8 cellular contexts compared by ENCODE assay signal in the genomic region with DNA sequence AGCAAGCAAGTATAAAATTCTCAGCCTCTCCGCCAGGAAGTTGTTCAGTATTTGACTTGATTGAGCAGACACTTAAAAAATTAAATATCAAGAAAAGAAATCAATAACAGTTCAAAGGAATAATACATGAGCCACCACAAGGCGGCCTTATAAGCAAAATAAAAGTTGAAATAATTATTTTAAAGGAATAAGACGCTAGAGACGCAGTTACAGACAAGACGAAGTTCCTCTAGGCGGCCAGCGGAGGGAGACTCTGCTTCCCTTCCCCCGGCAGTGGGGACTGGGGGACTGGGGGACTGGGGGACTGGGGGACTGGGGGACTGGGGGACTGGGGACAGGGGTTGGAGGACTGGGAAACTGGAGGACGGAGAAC. TPM values are rescaled to one million over a fixed set of nuclear protein-coding genes. Genes with fewer than 3 reads are reported as not detected.
A peak's percentile ranks its signal among the peaks of the same experiment; 100 is the strongest.
DNase-seq lines count a peak whose midpoint lies in the region; ATAC-seq and TF ChIP-seq lines count a peak whose summit lies in the region.

No MANE protein-coding gene starts in this region.

- H3K27me3 Mint-ChIP-seq in HFFc6 (ENCODE audit: insufficient read depth), result peaks cover 2% of the 10 kb centered on the region; the same call in 1 of the 2 replicates

- peaks cover 31% of the 10 kb centered on the region for H3K9me3 Mint-ChIP-seq in HFFc6

- no peak overlapping the region for H3K27ac ChIP-seq in iPS-18a (ENCODE audit: low read length)
- no peak overlapping the region for H3K27ac ChIP-seq in smooth muscle cell (ENCODE audit: low read depth)

- no peaks in the 10 kb centered on the region for H3K4me1 Mint-ChIP-seq in HFFc6 (ENCODE audit: low read depth)

- no peak overlapping the region for H3K27ac Mint-ChIP-seq in HFFc6

- H3K9ac ChIP-seq in iPS-18a (ENCODE audit: low read length) (no peak overlapping the region), smooth muscle cell (ENCODE audit: low read depth) (no peak overlapping the region)

- H3K4me3 Mint-ChIP-seq in HFFc6, result no peak overlapping the region

- peak overlapping the region; percentile 96 for H2AFZ ChIP-seq in smooth muscle cell (ENCODE audit: low read depth)

- TF ChIP-seq CTCF in astrocyte of the spinal cord (IDR thresholded peaks at IDR 0.05; ENCODE audit: low read depth, low read length) (peak; percentile 72), smooth muscle cell (IDR thresholded peaks at IDR 0.05; ENCODE audit: borderline replicate concordance, insufficient read depth, poor library complexity, severe bottlenecking) (peak; percentile 54), HFFc6 (IDR thresholded peaks at IDR 0.05) (no peak; the same call in 1 of the 2 replicates)

- H3K4me2 ChIP-seq in smooth muscle cell, result peak overlapping the region; percentile 89

- no peaks in the 10 kb centered on the region for H3K4me1 ChIP-seq in iPS-18a (ENCODE audit: control insufficient read depth, low read depth, low read length)
- H3K4me1 ChIP-seq in smooth muscle cell (ENCODE audit: low read depth), result no peaks in the 10 kb centered on the region

- H3K27me3 ChIP-seq in iPS-18a (ENCODE audit: control insufficient read depth, insufficient read depth, low read length) (peaks cover 16% of the 10 kb centered on the region), smooth muscle cell (ENCODE audit: low read depth) (peaks cover 5% of the 10 kb centered on the region)

- DNase-seq in COR-L47 (lab: John Stamatoyannopoulos, UW), result peak; percentile 67
- DNase-seq in NCI-H146 (lab: John Stamatoyannopoulos, UW), result peak; percentile 66
- DNase-seq in astrocyte of the spinal cord (ENCODE audit: low read depth, low spot score), result peak; percentile 79
- peak; percentile 65 for DNase-seq in smooth muscle cell (lab: John Stamatoyannopoulos, UW; ENCODE audit: unreplicated experiment)
- DNase-seq in HFFc6, result no peak
- DNase-seq in LoVo (ENCODE audit: low spot score), result no peak

- 6% methylated on average over 9 of the region's 9 CpGs for WGBS in smooth muscle cell (ENCODE audit: low lambda C conversion rate)

- ATAC-seq in HG02884 (IDR thresholded peaks at IDR 0.05; ENCODE audit: unreplicated experiment), result no peak

- no peaks in the 10 kb centered on the region for H3K36me3 Mint-ChIP-seq in HFFc6 (ENCODE audit: low read depth)

- no peaks in the 10 kb centered on the region for H3K9me3 ChIP-seq in iPS-18a (ENCODE audit: control insufficient read depth, low read depth, low read length)
- H3K9me3 ChIP-seq in smooth muscle cell (replicated peaks; ENCODE audit: low read depth), result no peaks in the 10 kb centered on the region

- peak overlapping the region; percentile 53 for H3K4me3 ChIP-seq in astrocyte of the spinal cord (ENCODE audit: low read depth, low read length)
- peak overlapping the region; percentile 75 for H3K4me3 ChIP-seq in iPS-18a (ENCODE audit: low read length)
- H3K4me3 ChIP-seq in smooth muscle cell, result peak overlapping the region; percentile 74

- H4K20me1 ChIP-seq in smooth muscle cell (ENCODE audit: low read depth), result no peaks in the 10 kb centered on the region

- no peaks in the 10 kb centered on the region for H3F3A ChIP-seq in smooth muscle cell (ENCODE audit: low read depth)

- no peaks in the 10 kb centered on the region for H3K79me2 ChIP-seq in smooth muscle cell (ENCODE audit: low read depth)

- in situ Hi-C loops in astrocyte of the spinal cord (cut with HindIII; ENCODE audit: low sequenced_read_pairs), result no loop called here

- no peaks in the 10 kb centered on the region for H3K36me3 ChIP-seq in iPS-18a (ENCODE audit: control insufficient read depth, low read depth, low read length)
- H3K36me3 ChIP-seq in smooth muscle cell (ENCODE audit: low read depth), result no peaks in the 10 kb centered on the region

RNA-seq across cellular contexts. Expression of a gene that starts 0.5 kb away (rescaled TPM):
- not detected in 2 replicates for total RNA-seq in smooth muscle cell
- not detected in 2 replicates for polyA plus RNA-seq in smooth muscle cell
- total RNA-seq in HFFc6 (2021; fragmentation: NEBNext Ultra II Directional; extraction: Animal tissue kit (Norgen Biotek cat#: 25700)), result not detected

Comparison
In these comparisons a context has a peak if more than half of its experiments do, and no peak if none do; other contexts are left out.
1. DNase-seq: peak in COR-L47 (single experiment), NCI-H146 (single experiment), astrocyte of the spinal cord (single experiment) and smooth muscle cell (single experiment); none in HFFc6 (single experiment) and LoVo (single experiment).
2. Peak in every context shown above with its lines, with median percentiles within 50 percentile points of each other: H3K4me3 ChIP-seq.